9 cellular contexts compared by ENCODE assay signal in genomic region chr1:234998174-234998741, GRCh38.
A peak's percentile ranks its signal among the peaks of the same experiment; 100 is the strongest.
DNase-seq lines count a peak whose midpoint lies in the region; ATAC-seq, FAIRE-seq and TF ChIP-seq lines count a peak whose summit lies in the region.
"Had no signal": no experiment of that assay in that cellular context is flagged by ENCODE, and none has a peak within 500 bp of the region (broad histone marks: within the 10 kb centered on the region; RNA-seq: fewer than 3 reads in every experiment).

No MANE protein-coding gene starts in this region.

- WGBS in K562 (ENCODE audit: insufficient coverage, low coverage, missing lambda C conversion rate) = 77% methylated on average over 13 of the region's 13 CpGs

- ATAC-seq in GM23338 = peak; percentile 82
- peak; percentile 59 for ATAC-seq in K562
- no peak for ATAC-seq in GM21717 (IDR thresholded peaks at IDR 0.05; ENCODE audit: unreplicated experiment)

- no peak for TF ChIP-seq EP300 in K562 (IDR thresholded peaks at IDR 0.05; ENCODE audit: low read length)

- no peak for FAIRE-seq in K562 (lab: Jason Lieb, UNC)

- no peak overlapping the region for H3K4me2 ChIP-seq in GM23338
- no peak overlapping the region for H3K4me2 ChIP-seq in K562 (ENCODE audit: insufficient read depth, low read length)
- peak overlapping the region; percentile 74 for H3K4me2 ChIP-seq in skeletal muscle satellite cell (ENCODE audit: low read length)

- intact Hi-C loops in K562 (cut with micrococcal nuclease) = no loop called here

- H3K4me1 ChIP-seq in GM23338 (ENCODE audit: insufficient read depth) = no peaks in the 10 kb centered on the region; the same call in 1 of the 2 replicates
- H3K4me1 ChIP-seq in K562 (replicated peaks in 1 of 2; ENCODE audit: control insufficient read depth in 2 of 2, insufficient read depth in 2 of 2, low read length in 2 of 2) = peaks cover 15 to 31% of the 10 kb centered on the region in 2 experiments; a peak in 4 of 5 replicates
- H3K4me1 ChIP-seq in skeletal muscle satellite cell (ENCODE audit: control insufficient read depth, insufficient read depth, low read length) = peaks cover 32% of the 10 kb centered on the region

- POLR2A ChIA-PET in K562 (lab: Yijun Ruan, JAX) = no interaction called here

- H3K79me2 ChIP-seq in GM23338 (replicated peaks; ENCODE audit: insufficient read depth) (no peaks in the 10 kb centered on the region), K562 (ENCODE audit: control insufficient read depth, insufficient read depth, low read length) (no peaks in the 10 kb centered on the region)

- in situ Hi-C loops in K562 (cut with MboI) = no loop called here

- CTCF ChIA-PET in K562 (lab: Yijun Ruan, JAX; ENCODE audit: low intra/inter-chr PET ratio) = no interaction called here

- H3K36me3 Mint-ChIP-seq in GM23338 (ENCODE audit: low read depth) = no peaks in the 10 kb centered on the region

- H3K9me3 ChIP-seq in K562 (replicated peaks; ENCODE audit: control insufficient read depth, insufficient read depth, low read depth, low read length) (no peaks in the 10 kb centered on the region), skeletal muscle satellite cell (replicated peaks; ENCODE audit: low read length) (no peaks in the 10 kb centered on the region)

- H2AFZ ChIP-seq in GM23338 (peak overlapping the region; percentile 74), K562 (ENCODE audit: low read depth, low read length) (peak overlapping the region; percentile 41)

- no TSS peak for BruUV-seq in K562 (replicated peaks; lab: Mats Ljungman, UMichigan)

- 0 out of 3 replicates have a peak, but pooled peaks cover 7% of the 10 kb centered on the region for H3K4me1 Mint-ChIP-seq in GM23338

- H3K4me3 Mint-ChIP-seq in GM23338 = no peak overlapping the region

- H4K20me1 ChIP-seq in GM23338 (replicated peaks; ENCODE audit: insufficient read depth) = no peaks in the 10 kb centered on the region
- no peaks in the 10 kb centered on the region for H4K20me1 ChIP-seq in K562 (replicated peaks; ENCODE audit: control insufficient read depth, insufficient read depth, low read length)

- H3K27ac ChIP-seq in GM23338 (ENCODE audit: low read depth) = no peak overlapping the region
- no peak overlapping the region for H3K27ac ChIP-seq in K562 (ENCODE audit: extremely low read depth, low read depth, low read length)

- TF ChIP-seq CTCF in GM23338 (conservative IDR thresholded peaks at IDR 0.05; ENCODE audit: low read depth in 2 of 2) = no peak
- 0 out of 6 replicates have a peak, but pooled peaks of 1 of the 3 experiments have one; percentile 6 for TF ChIP-seq CTCF in K562 (IDR thresholded peaks at IDR 0.05 in 2 of 3, conservative IDR thresholded peaks at IDR 0.05 in 1 of 3; ENCODE audit: insufficient read depth in 2 of 3, low read depth in 1 of 3, low read length in 3 of 3)

- H3K27me3 Mint-ChIP-seq in GM23338 (ENCODE audit: insufficient read depth, low read depth, poor library complexity) = peaks cover 9% of the 10 kb centered on the region

- H3K9me1 ChIP-seq in K562 (ENCODE audit: control insufficient read depth, insufficient read depth, low read length) = no peaks in the 10 kb centered on the region

- no peak overlapping the region for H3K4me3 ChIP-seq in GM23338
- H3K4me3 ChIP-seq in K562 = no peak overlapping the region
- H3K4me3 ChIP-seq in skeletal muscle satellite cell (ENCODE audit: low read length) = peak overlapping the region; percentile 35

- TF ChIP-seq RAD21 in K562 (CRISPR knock-in tag; conservative IDR thresholded peaks at IDR 0.05 in 1 of 2, IDR thresholded peaks at IDR 0.05 in 1 of 2) = no peak

- no peak for TF ChIP-seq POLR2A in K562 (conservative IDR thresholded peaks at IDR 0.05)

- DNase-seq in GM23338 (ENCODE audit: low spot score) = peak; percentile 51
- DNase-seq in K562 (ENCODE audit: extremely low read depth in 1 of 4, low spot score in 3 of 4) = peak in 1 of 4 experiments; percentile 27
- DNase-seq in islet precursor cell = peak; percentile 97
- DNase-seq in activated CD4-positive, CD25-positive, alpha-beta regulatory T cell (lab: John Stamatoyannopoulos, UW) = no peak
- no peak for DNase-seq in stimulated activated CD4-positive, alpha-beta T cell treated with anti-CD3 and anti-CD28 coated beads, Interleukin-4, amount 100 ng/mL, for 4 hours
- DNase-seq in stimulated activated naive CD4-positive, alpha-beta T cell treated with Interleukin-2 at 50 U/mL for 16 hours (lab: John Stamatoyannopoulos, UW) = no peak
- DNase-seq: cortex of kidney had no signal

- no peaks in the 10 kb centered on the region for H3K9me3 Mint-ChIP-seq in GM23338

- H3F3A ChIP-seq in GM23338 (replicated peaks; ENCODE audit: low read depth) = no peaks in the 10 kb centered on the region

- no peak overlapping the region for H3K27ac Mint-ChIP-seq in GM23338

- no peaks in the 10 kb centered on the region for H3K27me3 ChIP-seq in GM23338 (ENCODE audit: insufficient read depth)
- H3K27me3 ChIP-seq in K562 (ENCODE audit: control insufficient read depth in 2 of 2, insufficient read depth in 2 of 2, low read length in 2 of 2) = no peaks in the 10 kb centered on the region
- H3K27me3 ChIP-seq in skeletal muscle satellite cell (ENCODE audit: control insufficient read depth, insufficient read depth, low read length) = no peaks in the 10 kb centered on the region

- H3K9me2 ChIP-seq in GM23338 (ENCODE audit: insufficient read depth) = peaks cover 3% of the 10 kb centered on the region; the same call in 1 of the 2 replicates

- H3K9ac ChIP-seq in K562 (ENCODE audit: insufficient read depth in 1 of 2, low read depth in 2 of 2, low read length in 2 of 2) (no peak overlapping the region), skeletal muscle satellite cell (ENCODE audit: low read depth, low read length) (peak overlapping the region; percentile 92)

- no peaks in the 10 kb centered on the region for H3K36me3 ChIP-seq in GM23338 (ENCODE audit: insufficient read depth)
- H3K36me3 ChIP-seq in K562 (ENCODE audit: control insufficient read depth, insufficient read depth, low read length) = no peaks in the 10 kb centered on the region
- H3K36me3 ChIP-seq in skeletal muscle satellite cell (ENCODE audit: insufficient read depth, low read length) = no peaks in the 10 kb centered on the region

TF ChIP-seq in GM23338, 12 proteins besides CTCF, POLR2A, EP300 and RAD21:
- TF ChIP-seq ZNF331 (CRISPR knock-in tag; IDR thresholded peaks at IDR 0.05; ENCODE audit: low read depth) (no peak), STAT1 (IDR thresholded peaks at IDR 0.05; ENCODE audit: unreplicated experiment) (no peak), NANOG (IDR thresholded peaks at IDR 0.05; ENCODE audit: borderline replicate concordance) (no peak), ETS1 (IDR thresholded peaks at IDR 0.05) (no peak)

TF ChIP-seq in K562, 482 proteins besides CTCF, POLR2A, EP300 and RAD21:
- TF ChIP-seq SAFB (IDR thresholded peaks at IDR 0.05; ENCODE audit: borderline replicate concordance, low read depth, low read length) = no peak
- TF ChIP-seq PTTG1 (tag; IDR thresholded peaks at IDR 0.05; ENCODE audit: low read depth) = no peak
- TF ChIP-seq MAX (CRISPR knock-in tag; IDR thresholded peaks at IDR 0.05) = 0 out of 2 replicates have a peak, but pooled peaks have one; percentile 11
- TF ChIP-seq ZBTB8A (IDR thresholded peaks at IDR 0.05; ENCODE audit: partially characterized antibody) = no peak

Comparison
In these comparisons a context has a peak if more than half of its experiments do, and no peak if none do; other contexts are left out.
1. DNase-seq: peak in GM23338 (single experiment) and islet precursor cell (single experiment); none in activated CD4-positive, CD25-positive, alpha-beta regulatory T cell (0 of 4), stimulated activated CD4-positive, alpha-beta T cell treated with anti-CD3 and anti-CD28 coated beads, Interleukin-4, amount 100 ng/mL, for 4 hours (0 of 2) and stimulated activated naive CD4-positive, alpha-beta T cell treated with Interleukin-2 at 50 U/mL for 16 hours (single experiment).